Comparison of ENCODE assay signal across 1 cellular context in genomic region chr10:89701238-89702120, GRCh38.
TF ChIP-seq lines count a peak whose summit lies in the region.

TSS of gene KIF20B (plus strand) at chr10:89701590. CDS start at chr10:89705295, 3,705 bp downstream.

TF ChIP-seq in K562, 482 proteins besides CTCF, POLR2A, EP300 and RAD21 (continued from another document and continues in another):
- peak; percentile 58; the same call in 1 of the 2 replicates for TF ChIP-seq ZBTB40 (IDR thresholded peaks at IDR 0.05)
- no peak for TF ChIP-seq ZBTB40 (CRISPR knock-in tag; IDR thresholded peaks at IDR 0.05)
- no peak for TF ChIP-seq REST (CRISPR knock-in tag; IDR thresholded peaks at IDR 0.05; ENCODE audit: low read depth)
- TF ChIP-seq SMARCA5 (IDR thresholded peaks at IDR 0.05): no peak
- TF ChIP-seq NR2F6 (CRISPR knock-in tag; IDR thresholded peaks at IDR 0.05): no peak
- TF ChIP-seq NEUROD1 (IDR thresholded peaks at IDR 0.05; ENCODE audit: borderline replicate concordance, low read depth, low read length, partially characterized antibody): peak; percentile 8
- TF ChIP-seq THRA (IDR thresholded peaks at IDR 0.05): no peak
- no peak for TF ChIP-seq KLF6 (CRISPR knock-in tag; IDR thresholded peaks at IDR 0.05; ENCODE audit: borderline replicate concordance)
- TF ChIP-seq SNRNP70 (optimal IDR thresholded peaks at IDR 0.05; ENCODE audit: low read depth, low read length): no peak
- peak; percentile 52 for TF ChIP-seq RBM25 (IDR thresholded peaks at IDR 0.05; ENCODE audit: low read depth, low read length, severe bottlenecking)
- peak; percentile 35; the same call in 1 of the 2 replicates for TF ChIP-seq MBD2 (IDR thresholded peaks at IDR 0.05; ENCODE audit: borderline replicate concordance, low read depth)
- TF ChIP-seq HCFC1 (IDR thresholded peaks at IDR 0.05; ENCODE audit: low read depth, low read length): 0 out of 2 replicates have a peak, but pooled peaks have one; percentile 12
- no peak for TF ChIP-seq CHD7 (IDR thresholded peaks at IDR 0.05; ENCODE audit: low read depth, low read length)
- TF ChIP-seq IRF2 (CRISPR knock-in tag; IDR thresholded peaks at IDR 0.05): no peak
- TF ChIP-seq ATF3 (IDR thresholded peaks at IDR 0.05): peak; percentile 96
- peak; percentile 83; the same call in 1 of the 2 replicates for TF ChIP-seq ATF3 (CRISPR knock-in tag; conservative IDR thresholded peaks at IDR 0.05)
- peak; percentile 91 for TF ChIP-seq GABPB1 (CRISPR knock-in tag; IDR thresholded peaks at IDR 0.05)
- no peak for TF ChIP-seq CEBPZ (IDR thresholded peaks at IDR 0.05; ENCODE audit: borderline replicate concordance, low read depth, low read length)
